8 cellular contexts compared by ENCODE assay signal in genomic region chr2:98444436-98445166, GRCh38. TPM values are rescaled to one million over a fixed set of nuclear protein-coding genes. Genes with fewer than 3 reads are reported as not detected.
DNase-seq lines count a peak whose midpoint lies in the region; ATAC-seq and FAIRE-seq lines count a peak whose summit lies in the region.

Gene INPP4A (plus strand): TSS chr2:98444858. CDS start chr2:98520049, 75,191 bp downstream.

- POLR2A ChIA-PET in naive thymus-derived CD8-positive, alpha-beta T cell (lab: Charles Lee) = interaction anchor here (12.9 kb wide), 1 partner anchor 21 kb away, joined by 233 read pairs; no protein-coding TSS in a partner anchor

- H3K27me3 Mint-ChIP-seq in activated T-helper 1 cell treated with anti-CD3 and anti-CD28 coated beads, Interleukin-12 subunit alpha, Interleukin-12 subunit beta, Interleukin-2, Interleukin-4 antibody, amounts not matched to agents 30 ng/mL and 10 ng/mL and 1 ng/mL, durations not matched to agents 14 hours and 24 hours and 36 hours (ENCODE audit: insufficient read depth) = no peaks in the 10 kb centered on the region
- H3K27me3 Mint-ChIP-seq in naive thymus-derived CD8-positive, alpha-beta T cell = no peaks in the 10 kb centered on the region
- H3K27me3 Mint-ChIP-seq in stimulated activated naive CD8-positive, alpha-beta T cell treated with anti-CD3 and anti-CD28 coated beads, Interleukin-15, amount 100 ng/mL, for 72 hours = no peaks in the 10 kb centered on the region

- H3K9me3 Mint-ChIP-seq in activated T-helper 1 cell treated with anti-CD3 and anti-CD28 coated beads, Interleukin-12 subunit alpha, Interleukin-12 subunit beta, Interleukin-2, Interleukin-4 antibody, amounts not matched to agents 30 ng/mL and 10 ng/mL and 1 ng/mL, durations not matched to agents 14 hours and 24 hours and 36 hours = peaks cover 4% of the 10 kb centered on the region
- peaks cover 0 to 9% (median 4%) of the 10 kb centered on the region in 9 donors for H3K9me3 Mint-ChIP-seq in naive thymus-derived CD8-positive, alpha-beta T cell
- peaks cover 4 to 11% of the 10 kb centered on the region in 2 donors for H3K9me3 Mint-ChIP-seq in stimulated activated naive CD8-positive, alpha-beta T cell treated with anti-CD3 and anti-CD28 coated beads, Interleukin-15, amount 100 ng/mL, for 72 hours

- ATAC-seq in GM21423 (IDR thresholded peaks at IDR 0.05; ENCODE audit: unreplicated experiment) = peak; percentile 75
- peak; percentile 67 to 75 for ATAC-seq in naive thymus-derived CD8-positive, alpha-beta T cell
- peak; percentile 88 for ATAC-seq in stimulated activated naive CD8-positive, alpha-beta T cell treated with anti-CD3 and anti-CD28 coated beads, Interleukin-15, amount 100 ng/mL, for 72 hours

- no peaks in the 10 kb centered on the region for H3K27me3 ChIP-seq in HUES48 (ENCODE audit: control insufficient read depth, insufficient read depth, low read length)

- no peaks in the 10 kb centered on the region for H3K36me3 ChIP-seq in HUES48 (ENCODE audit: control insufficient read depth, insufficient read depth, low read length)

- FAIRE-seq in RCC 7860 (lab: Jason Lieb, UNC) = no peak

- H3K9ac ChIP-seq in HUES48 (ENCODE audit: low read depth, low read length) = peak within 1 kb of the TSS; percentile 28

- H3K4me1 ChIP-seq in HUES48 (ENCODE audit: control insufficient read depth, insufficient read depth, low read length) = peaks cover 53% of the 10 kb centered on the region

- H3K9me3 ChIP-seq in HUES48 (ENCODE audit: control insufficient read depth, insufficient read depth, low read length) = 0 out of 2 replicates have a peak, but pooled peaks cover 3% of the 10 kb centered on the region

- H3K36me3 Mint-ChIP-seq in activated T-helper 1 cell treated with anti-CD3 and anti-CD28 coated beads, Interleukin-12 subunit alpha, Interleukin-12 subunit beta, Interleukin-2, Interleukin-4 antibody, amounts not matched to agents 30 ng/mL and 10 ng/mL and 1 ng/mL, durations not matched to agents 14 hours and 24 hours and 36 hours (ENCODE audit: low read depth) = peaks cover 15% of the 10 kb centered on the region
- peaks cover 0 to 8% (median 0%) of the 10 kb centered on the region in 3 donors for H3K36me3 Mint-ChIP-seq in naive thymus-derived CD8-positive, alpha-beta T cell

- H3K4me1 Mint-ChIP-seq in activated T-helper 1 cell treated with anti-CD3 and anti-CD28 coated beads, Interleukin-12 subunit alpha, Interleukin-12 subunit beta, Interleukin-2, Interleukin-4 antibody, amounts not matched to agents 30 ng/mL and 10 ng/mL and 1 ng/mL, durations not matched to agents 14 hours and 24 hours and 36 hours (ENCODE audit: low read depth) = peaks cover 56% of the 10 kb centered on the region
- H3K4me1 Mint-ChIP-seq in naive thymus-derived CD8-positive, alpha-beta T cell = peaks cover 23 to 47% (median 34%) of the 10 kb centered on the region in 4 donors
- peaks cover 45% of the 10 kb centered on the region for H3K4me1 Mint-ChIP-seq in stimulated activated naive CD8-positive, alpha-beta T cell treated with anti-CD3 and anti-CD28 coated beads, Interleukin-15, amount 100 ng/mL, for 72 hours

- peak within 1 kb of the TSS; percentile 80 for H3K4me3 ChIP-seq in HUES48 (ENCODE audit: low read depth, low read length)

- H3K4me3 Mint-ChIP-seq in activated T-helper 1 cell treated with anti-CD3 and anti-CD28 coated beads, Interleukin-12 subunit alpha, Interleukin-12 subunit beta, Interleukin-2, Interleukin-4 antibody, amounts not matched to agents 30 ng/mL and 10 ng/mL and 1 ng/mL, durations not matched to agents 14 hours and 24 hours and 36 hours = peak within 1 kb of the TSS; percentile 95
- H3K4me3 Mint-ChIP-seq in naive thymus-derived CD8-positive, alpha-beta T cell = peak within 1 kb of the TSS; percentile 94 to 99 (median 96)
- peak within 1 kb of the TSS; percentile 93 to 100 for H3K4me3 Mint-ChIP-seq in stimulated activated naive CD8-positive, alpha-beta T cell treated with anti-CD3 and anti-CD28 coated beads, Interleukin-15, amount 100 ng/mL, for 72 hours

- intact Hi-C loops in activated T-helper 1 cell treated with anti-CD3 and anti-CD28 coated beads, Interleukin-12 subunit alpha, Interleukin-12 subunit beta, Interleukin-2, Interleukin-4 antibody, amounts not matched to agents 30 ng/mL and 10 ng/mL and 1 ng/mL, durations not matched to agents 14 hours and 24 hours and 36 hours (cut with micrococcal nuclease) = loop anchor here (5.0 to 10.0 kb wide), 2 partner anchors 447 to 710 kb away; partner anchors contain the start of genes LIPT1, TMEM131 and TSGA10

- peak within 1 kb of the TSS; percentile 93 for H3K27ac Mint-ChIP-seq in activated T-helper 1 cell treated with anti-CD3 and anti-CD28 coated beads, Interleukin-12 subunit alpha, Interleukin-12 subunit beta, Interleukin-2, Interleukin-4 antibody, amounts not matched to agents 30 ng/mL and 10 ng/mL and 1 ng/mL, durations not matched to agents 14 hours and 24 hours and 36 hours
- peak within 1 kb of the TSS; percentile 91 to 99 (median 97) for H3K27ac Mint-ChIP-seq in naive thymus-derived CD8-positive, alpha-beta T cell
- H3K27ac Mint-ChIP-seq in stimulated activated naive CD8-positive, alpha-beta T cell treated with anti-CD3 and anti-CD28 coated beads, Interleukin-15, amount 100 ng/mL, for 72 hours = peak within 1 kb of the TSS; percentile 97 to 98

- DNase-seq in DMS153 (lab: John Stamatoyannopoulos, UW) = peak; percentile 43
- peak; percentile 47 for DNase-seq in RCC 7860 (ENCODE audit: low spot score)
- peak; percentile 71 for DNase-seq in activated T-helper 1 cell treated with anti-CD3 and anti-CD28 coated beads, Interleukin-12 subunit alpha, Interleukin-12 subunit beta, Interleukin-2, Interleukin-4 antibody, amounts not matched to agents 30 ng/mL and 10 ng/mL and 1 ng/mL, durations not matched to agents 14 hours and 24 hours and 36 hours (ENCODE audit: low spot score)
- peak; percentile 49 for DNase-seq in fibroblast of gingiva (ENCODE audit: low read depth)
- peak; percentile 70 to 87 (median 79) for DNase-seq in naive thymus-derived CD8-positive, alpha-beta T cell
- peak; percentile 78 to 83 for DNase-seq in stimulated activated naive CD8-positive, alpha-beta T cell treated with anti-CD3 and anti-CD28 coated beads, Interleukin-15, amount 100 ng/mL, for 72 hours

- H3K27ac ChIP-seq in HUES48 (ENCODE audit: low read depth, low read length) = peak within 1 kb of the TSS; percentile 68

RNA-seq across cellular contexts. Expression of gene INPP4A, which starts in this region (rescaled TPM):
- 54.6 and 55.7 TPM in 2 replicates for total RNA-seq in activated T-helper 1 cell treated with anti-CD3 and anti-CD28 coated beads, Interleukin-12 subunit alpha, Interleukin-12 subunit beta, Interleukin-2, Interleukin-4 antibody, amounts not matched to agents 30 ng/mL and 10 ng/mL and 1 ng/mL, durations not matched to agents 14 hours and 24 hours and 36 hours
- 100 to 1,000 TPM; 130 to 141 TPM for total RNA-seq in naive thymus-derived CD8-positive, alpha-beta T cell
- polyA plus RNA-seq in naive thymus-derived CD8-positive, alpha-beta T cell = 10 to 100 TPM; 37.7 to 64.3 (median 46.3) TPM

Comparison
In these comparisons a context has a peak if more than half of its experiments do, and no peak if none do; other contexts are left out.
1. Peak in every context shown above with its lines: DNase-seq, ATAC-seq, H3K4me3 ChIP-seq and H3K27ac ChIP-seq.